11 cellular contexts compared by ENCODE assay signal in the genomic region with DNA sequence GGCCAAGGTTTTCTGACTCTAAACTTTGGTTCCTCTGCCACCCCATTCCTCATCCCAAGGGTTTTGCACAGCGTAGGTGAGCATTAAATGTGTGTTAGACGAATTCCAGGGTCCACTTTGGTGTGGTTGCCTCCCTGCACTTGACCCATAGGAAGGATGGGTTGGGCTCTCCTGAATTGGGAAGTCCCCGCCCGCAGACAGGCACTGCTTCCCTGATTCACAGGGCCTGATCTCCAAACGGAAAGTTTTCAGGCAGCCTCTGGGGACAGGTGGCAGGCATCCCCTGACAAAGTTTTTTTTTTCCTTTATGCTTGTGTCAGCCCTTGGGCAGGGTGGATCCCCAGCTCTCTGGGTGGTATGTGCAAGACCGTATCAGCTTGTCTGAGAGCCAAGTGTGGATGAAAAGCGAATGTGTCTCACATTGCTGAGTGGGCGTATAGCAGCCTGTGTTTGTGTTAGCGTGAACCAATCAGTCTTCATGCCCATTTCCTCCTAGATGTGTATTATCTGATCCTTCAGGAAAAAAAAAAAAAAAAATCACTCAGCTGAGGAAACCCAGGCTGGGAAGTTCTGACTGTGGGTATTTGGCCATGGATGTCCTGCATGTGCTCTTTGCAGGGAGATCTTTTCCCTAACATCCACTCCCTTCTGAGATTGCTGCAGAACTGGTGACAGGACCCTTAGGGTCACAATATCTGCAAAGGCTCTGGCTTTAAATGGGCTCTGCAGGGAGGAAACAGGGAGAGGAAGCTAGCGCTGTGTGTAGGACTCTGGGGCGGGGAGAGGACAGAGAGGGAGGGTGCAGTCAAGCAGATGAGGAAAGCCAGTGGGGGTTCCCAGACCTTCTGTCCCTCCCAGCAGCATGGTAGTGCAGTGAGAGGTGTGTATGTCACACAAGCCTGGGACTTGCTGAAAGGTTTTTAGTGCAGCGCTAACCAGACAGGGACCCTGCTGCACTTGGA. TPM values are rescaled to one million over a fixed set of nuclear protein-coding genes. Genes with fewer than 3 reads are reported as not detected.
DNase-seq lines count a peak whose midpoint lies in the region; ATAC-seq lines count a peak whose summit lies in the region.
"Had no signal": no experiment of that assay in that cellular context is flagged by ENCODE, and none has a peak within 500 bp of the region (broad histone marks: within the 10 kb centered on the region; RNA-seq: fewer than 3 reads in every experiment).

No MANE protein-coding gene starts in this region.

- ATAC-seq in GM21360 (IDR thresholded peaks at IDR 0.05; ENCODE audit: unreplicated experiment) (peak; percentile 75), left ventricle myocardium superior (peak; percentile 62), HG03135 (IDR thresholded peaks at IDR 0.05; ENCODE audit: unreplicated experiment) (no peak)

- intact Hi-C loops in left ventricle myocardium superior (cut with micrococcal nuclease) = no loop called here

- DNase-seq in COLO829 (ENCODE audit: low spot score) (peak; percentile 89), NCI-H2171 (lab: John Stamatoyannopoulos, UW) (peak; percentile 47), left ventricle myocardium superior (no peak), NCI-H446 treated with DMSO at 0.1 percent for 48 hours (lab: John Stamatoyannopoulos, UW) (no peak), hippocampal formation (lab: John Stamatoyannopoulos, UW) (no peak), SIG-M5 (lab: John Stamatoyannopoulos, UW) (no peak)
- DNase-seq: activated naive CD8-positive, alpha-beta T cell treated with anti-CD3 and anti-CD28 coated beads, Interleukin-2, amount 10 ng/mL, durations not matched to agents 7 days and 5 days; kidney; right lobe of liver had no signal

RNA-seq across cellular contexts. Expression of gene TRABD2B, which starts 42.2 kb away (rescaled TPM):
- 0.92 TPM for total RNA-seq in left ventricle myocardium superior
- total RNA-seq: activated naive CD8-positive, alpha-beta T cell treated with anti-CD3 and anti-CD28 coated beads, Interleukin-2, amount 10 ng/mL, durations not matched to agents 7 days and 5 days had no signal

Comparison
In these comparisons a context has a peak if more than half of its experiments do, and no peak if none do; other contexts are left out.
1. DNase-seq: peak in COLO829 (single experiment) and NCI-H2171 (single experiment); none in left ventricle myocardium superior (single experiment), NCI-H446 treated with DMSO at 0.1 percent for 48 hours (single experiment), hippocampal formation (0 of 2) and SIG-M5 (single experiment).